ENCODE assay signal across 27 cellular contexts in the genomic region with DNA sequence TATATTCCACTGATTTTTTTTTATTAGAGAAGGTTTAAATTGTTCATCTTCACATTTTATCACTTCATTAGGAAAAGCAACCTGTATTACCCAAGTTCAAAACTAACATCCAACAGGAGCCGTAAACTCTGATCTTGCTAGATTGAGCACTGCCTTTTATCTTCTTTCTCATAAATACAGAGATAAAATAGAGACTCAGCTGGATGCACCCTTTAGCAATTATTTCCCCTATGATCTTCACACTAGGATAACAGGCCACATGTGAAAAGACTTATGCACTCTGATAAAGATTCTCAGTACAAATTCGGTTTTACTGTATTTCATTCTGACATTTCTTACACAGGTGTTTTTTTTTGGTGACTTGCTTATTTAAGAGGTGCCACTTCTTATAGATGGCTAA.
"Had no signal": no experiment of that assay in that cellular context is flagged by ENCODE, and none has a peak within 500 bp of the region (broad histone marks: within the 10 kb centered on the region; RNA-seq: fewer than 3 reads in every experiment).

No MANE protein-coding gene starts in this region.

- ATAC-seq: activated naive CD4-positive, alpha-beta T cell treated with anti-CD3 and anti-CD28 coated beads, Interleukin-2, amount 50 U/mL, for 72 hours; activated T-cell treated with anti-CD3 and anti-CD28 coated beads, Interleukin-2, amount 50 U/mL, for 72 hours; gastroesophageal sphincter; T-helper 17 cell had no signal

- DNase-seq: activated CD4-positive, alpha-beta memory T cell treated with anti-CD3 and anti-CD28 coated beads, Interleukin-2, amount 10 ng/mL, durations not matched to agents 7 days and 5 days; activated CD4-positive, alpha-beta T cell treated with anti-CD3 and anti-CD28 coated beads for 1 hour; activated CD4-positive, alpha-beta T cell treated with anti-CD3 and anti-CD28 coated beads for 4 hours; activated CD4-positive, alpha-beta T cell treated with anti-CD3 and anti-CD28 coated beads, Interleukin-2, amount 10 ng/mL, durations not matched to agents 7 days and 5 days; activated CD4-positive, alpha-beta T cell treated with anti-CD3 and anti-CD28 coated beads, Interleukin-2, amount 50 U/mL, for 4 hours; activated CD4-positive, CD25-positive, alpha-beta regulatory T cell; activated CD8-positive, alpha-beta memory T cell treated with anti-CD3 and anti-CD28 coated beads, Interleukin-2, amount 50 U/mL, for 48 hours; activated gamma-delta T cell; activated naive CD4-positive, alpha-beta T cell; activated naive CD4-positive, alpha-beta T cell treated with anti-CD3 and anti-CD28 coated beads, Interleukin-2, amount 10 ng/mL, durations not matched to agents 7 days and 5 days; activated naive CD8-positive, alpha-beta T cell treated with anti-CD3 and anti-CD28 coated beads, Interleukin-2, amount 10 ng/mL, durations not matched to agents 7 days and 5 days; activated T-cell treated with anti-CD3 and anti-CD28 coated beads for 4 hours; activated T-cell treated with anti-CD3 and anti-CD28 coated beads, Interleukin-2, amount 50 U/mL, for 24 hours; activated T-cell treated with anti-CD3 and anti-CD28 coated beads, Interleukin-2, amount 50 U/mL, for 72 hours; central memory CD4-positive, alpha-beta T cell; cerebellar nuclear complex; colonic mucosa; effector CD8-positive, alpha-beta T cell; esophagus squamous epithelium; foreskin melanocyte; T-helper 17 cell had no signal

- H3K4me1 ChIP-seq: ascending aorta, breast epithelium, colonic mucosa, esophagus squamous epithelium, gastroesophageal sphincter had no signal

- H3K4me3 ChIP-seq: ascending aorta, breast epithelium, cardiac muscle cell, colonic mucosa, esophagus squamous epithelium, gastroesophageal sphincter had no signal

- H3K27ac ChIP-seq: ascending aorta, breast epithelium, cardiac muscle cell, colonic mucosa, epithelial cell of prostate, esophagus squamous epithelium, gastroesophageal sphincter had no signal

- H3K36me3 ChIP-seq: ascending aorta, breast epithelium, cardiac muscle cell, colonic mucosa, esophagus squamous epithelium, gastroesophageal sphincter had no signal

- H3K27me3 ChIP-seq: ascending aorta, breast epithelium, cardiac muscle cell, colonic mucosa, esophagus squamous epithelium, gastroesophageal sphincter had no signal
